Comparison of ENCODE assay signal across 8 cellular contexts in genomic region chr7:79452495-79453265, GRCh38. TPM values are rescaled to one million over a fixed set of nuclear protein-coding genes. Genes with fewer than 3 reads are reported as not detected.
A peak's percentile ranks its signal among the peaks of the same experiment; 100 is the strongest.
DNase-seq lines count a peak whose midpoint lies in the region; ATAC-seq and TF ChIP-seq lines count a peak whose summit lies in the region.

No MANE protein-coding gene starts in this region.

- H3K4me1 Mint-ChIP-seq in T-cell: peaks cover 0 to 19% (median 2%) of the 10 kb centered on the region in 3 donors
- peaks cover 4% of the 10 kb centered on the region for H3K4me1 Mint-ChIP-seq in glutamatergic neuron (ENCODE audit: low read depth, unreplicated experiment)

- H4K8ac ChIP-seq in neuronal stem cell (ENCODE audit: low read depth, low read length): no peak overlapping the region

- H3K27me3 Mint-ChIP-seq in T-cell (peaks cover 34 to 43% of the 10 kb centered on the region in 2 donors), glutamatergic neuron (ENCODE audit: unreplicated experiment) (peaks cover 25% of the 10 kb centered on the region)

- no peaks in the 10 kb centered on the region for H3K36me3 Mint-ChIP-seq in T-cell
- no peaks in the 10 kb centered on the region for H3K36me3 Mint-ChIP-seq in glutamatergic neuron (ENCODE audit: unreplicated experiment)

- DNase-seq in GM13977 (ENCODE audit: low spot score) (peak; percentile 16), T-cell (no peak), glutamatergic neuron (peak; percentile 38), neuronal stem cell (ENCODE audit: low spot score) (peak; percentile 35), NOMO-1 treated with DMSO at 0.1 percent for 48 hours (lab: John Stamatoyannopoulos, UW; ENCODE audit: unreplicated experiment) (no peak), NCI-H2171 treated with DMSO at 0.1 percent for 48 hours (lab: John Stamatoyannopoulos, UW) (no peak)

- H4K91ac ChIP-seq in neuronal stem cell (ENCODE audit: low read depth, low read length, poor library complexity): no peak overlapping the region

- TF ChIP-seq CTCF in GM13977 (IDR thresholded peaks at IDR 0.05; ENCODE audit: extremely low read depth, insufficient read depth, missing control alignments) (no peak), glutamatergic neuron (IDR thresholded peaks at IDR 0.05; ENCODE audit: partially characterized antibody, unreplicated experiment) (no peak)

- H3K14ac ChIP-seq in neuronal stem cell (ENCODE audit: low read length): peak overlapping the region; percentile 43

- H2BK120ac ChIP-seq in neuronal stem cell (ENCODE audit: low read depth, low read length): no peak overlapping the region

- CTCF ChIA-PET in T-cell (lab: Charles Lee): no interaction called here

- ATAC-seq in T-cell (replicated peaks in 1 of 4) (peak in 2 of 4 experiments; percentile 11 to 20), GM21825 (IDR thresholded peaks at IDR 0.05; ENCODE audit: unreplicated experiment) (no peak), HG02970 (IDR thresholded peaks at IDR 0.05; ENCODE audit: low FRiP score, unreplicated experiment) (no peak)

- peaks cover 0 to 3% (median 0%) of the 10 kb centered on the region in 3 experiments for H3K27me3 ChIP-seq in neuronal stem cell (ENCODE audit: control insufficient read depth in 3 of 3, insufficient read depth in 3 of 3, low read depth in 1 of 3, low read length in 3 of 3)

- no CpG with 5 or more reads among the region's 37 CpGs for WGBS in neuronal stem cell (ENCODE audit: extremely low coverage in 2 of 2, insufficient read length in 2 of 2, insufficient replicate concordance in 1 of 2), 2 donors

- H3K4me1 ChIP-seq in neuronal stem cell (ENCODE audit: control insufficient read depth in 2 of 2, insufficient read depth in 1 of 2, low read depth in 1 of 2, low read length in 2 of 2): peaks cover 1 to 2% of the 10 kb centered on the region in 2 donors

- in situ Hi-C loops in GM13977 (cut with MboI; ENCODE audit: low pct_unique_long_range_greater_than_20kb, low sequenced_read_pairs, unreplicated experiment): no loop called here

- H3K4me3 Mint-ChIP-seq in T-cell (peak overlapping the region; percentile 60 to 80 (median 61)), glutamatergic neuron (ENCODE audit: unreplicated experiment) (peak overlapping the region; percentile 95)

- POLR2A ChIA-PET in T-cell (lab: Charles Lee): no interaction called here

- H3K9me3 ChIP-seq in neuronal stem cell (replicated peaks in 1 of 2; ENCODE audit: control insufficient read depth in 2 of 2, insufficient read depth in 1 of 2, low read depth in 1 of 2, low read length in 2 of 2): no peaks in the 10 kb centered on the region

- H2BK12ac ChIP-seq in neuronal stem cell (ENCODE audit: low read length): peak overlapping the region; percentile 41

- H2BK15ac ChIP-seq in neuronal stem cell (ENCODE audit: low read length): peak overlapping the region; percentile 40

- peak overlapping the region; percentile 97 for H2AFZ ChIP-seq in neuronal stem cell (ENCODE audit: low read length)

- H3K79me1 ChIP-seq in neuronal stem cell (ENCODE audit: low read depth, low read length): no peaks in the 10 kb centered on the region

- H3K27ac Mint-ChIP-seq in T-cell (no peak overlapping the region), glutamatergic neuron (ENCODE audit: unreplicated experiment) (no peak overlapping the region)

- peaks cover 0 to 21% of the 10 kb centered on the region in 2 donors for H3K36me3 ChIP-seq in neuronal stem cell (replicated peaks in 1 of 2; ENCODE audit: control insufficient read depth in 2 of 2, insufficient read depth in 2 of 2, low read length in 2 of 2)

- no peak overlapping the region for H3K23ac ChIP-seq in neuronal stem cell (ENCODE audit: low read depth, low read length, poor library complexity)

- H2BK5ac ChIP-seq in neuronal stem cell (ENCODE audit: low read length): no peak overlapping the region

- H3K4me2 ChIP-seq in neuronal stem cell (ENCODE audit: insufficient read depth, low read length, poor library complexity, severe bottlenecking): peak overlapping the region; percentile 95

- H2AK5ac ChIP-seq in neuronal stem cell (ENCODE audit: low read depth, low read length): peak overlapping the region; percentile 49

- H3K4ac ChIP-seq in neuronal stem cell (ENCODE audit: low read length): no peak overlapping the region

- peaks cover 0 to 3% (median 0%) of the 10 kb centered on the region in 3 donors for H3K9me3 Mint-ChIP-seq in T-cell
- H3K9me3 Mint-ChIP-seq in glutamatergic neuron (ENCODE audit: unreplicated experiment): peaks cover 3% of the 10 kb centered on the region

- peak overlapping the region; percentile 66 to 82 for H3K4me3 ChIP-seq in neuronal stem cell (ENCODE audit: low read length in 2 of 2)

- H3K18ac ChIP-seq in neuronal stem cell (ENCODE audit: low read length): peak overlapping the region; percentile 83

- peak overlapping the region; percentile 10 for H3K27ac ChIP-seq in neuronal stem cell (replicated peaks; ENCODE audit: low read length)

- peak overlapping the region; percentile 78 for H3K9ac ChIP-seq in neuronal stem cell (ENCODE audit: low read depth, low read length, poor library complexity)

RNA-seq across cellular contexts. Expression of gene MAGI2, which starts 0.8 kb away (rescaled TPM):
- under 1 TPM; 0.10 to 0.77 (median 0.22) TPM for total RNA-seq in T-cell
- 64.2 TPM for total RNA-seq in glutamatergic neuron (ENCODE audit: unreplicated experiment)
- 2.8 TPM for polyA plus RNA-seq in neuronal stem cell (2013, experiment 1 of 2)
- polyA plus RNA-seq in neuronal stem cell (2013, experiment 2 of 2): 3.0 TPM

Comparison
In these comparisons a context has a peak if more than half of its experiments do, and no peak if none do; other contexts are left out.
1. DNase-seq: peak in GM13977 (single experiment), glutamatergic neuron (single experiment) and neuronal stem cell (single experiment); none in T-cell (0 of 34), NOMO-1 treated with DMSO at 0.1 percent for 48 hours (single experiment) and NCI-H2171 treated with DMSO at 0.1 percent for 48 hours (single experiment).
2. RNA of gene MAGI2, which starts 0.8 kb away (total RNA-seq): 64.2 TPM in glutamatergic neuron (single experiment); 0.10 to 0.77 TPM in T-cell; every median in the first group is over 10 times any median in the second.